Comparison of ENCODE assay signal across 31 cellular contexts in genomic region chr13:107531816-107532215, GRCh38.
"Had no signal": no experiment of that assay in that cellular context is flagged by ENCODE, and none has a peak within 500 bp of the region (broad histone marks: within the 10 kb centered on the region; RNA-seq: fewer than 3 reads in every experiment).

No MANE protein-coding gene starts in this region.

- H3K4me3 Mint-ChIP-seq: activated CD4-positive, alpha-beta T cell treated with anti-CD3 and anti-CD28 coated beads, Interleukin-2, amount 10 ng/mL, durations not matched to agents 24 days and 14 days; activated CD8-positive, alpha-beta T cell treated with anti-CD3 and anti-CD28 coated beads, Interleukin-2, amount 10 ng/mL, durations not matched to agents 7 days and 5 days; activated naive CD4-positive, alpha-beta T cell treated with anti-CD3 and anti-CD28 coated beads for 36 hours; activated T-cell treated with anti-CD3 and anti-CD28 coated beads, Interleukin-2, amount 50 U/mL, for 24 hours; brain; T-helper 1 cell treated with Interleukin-12 subunit alpha and Interleukin-12 subunit beta and Interleukin-4 antibody, amounts not matched to agents 30 μg/mL and 1 μg/mL, for 36 hours; T-helper 2 cell treated with Interferon-gamma antibody and Interleukin-4, amounts not matched to agents 5 μg/mL and 100 μg/mL, for 36 hours had no signal

- H3K4me3 ChIP-seq: Peyer's patch, SJSA1 had no signal

- ATAC-seq: activated CD8-positive, alpha-beta T cell treated with anti-CD3 and anti-CD28 coated beads, Interleukin-2, amount 10 ng/mL, durations not matched to agents 7 days and 5 days; activated naive CD4-positive, alpha-beta T cell treated with anti-CD3 and anti-CD28 coated beads, Interleukin-2, amount 50 U/mL, for 72 hours had no signal

- H3K27me3 Mint-ChIP-seq: activated CD4-positive, alpha-beta T cell treated with anti-CD3 and anti-CD28 coated beads, Interleukin-2, amount 10 ng/mL, durations not matched to agents 24 days and 14 days; activated T-cell treated with anti-CD3 and anti-CD28 coated beads, Interleukin-2, amount 50 U/mL, for 24 hours; brain had no signal

- H3K4me1 Mint-ChIP-seq: activated CD4-positive, alpha-beta T cell treated with anti-CD3 and anti-CD28 coated beads, Interleukin-2, amount 10 ng/mL, durations not matched to agents 24 days and 14 days had no signal

- H3K36me3 Mint-ChIP-seq: brain had no signal

- H3K9me3 Mint-ChIP-seq: activated CD4-positive, alpha-beta T cell treated with anti-CD3 and anti-CD28 coated beads, Interleukin-2, amount 10 ng/mL, durations not matched to agents 24 days and 14 days; activated naive CD4-positive, alpha-beta T cell treated with anti-CD3 and anti-CD28 coated beads for 36 hours had no signal

- FAIRE-seq: bronchial epithelial cell, TTC549 had no signal

- H3K27ac Mint-ChIP-seq: activated CD4-positive, alpha-beta T cell treated with anti-CD3 and anti-CD28 coated beads, Interleukin-2, amount 10 ng/mL, durations not matched to agents 24 days and 14 days; activated CD8-positive, alpha-beta T cell treated with anti-CD3 and anti-CD28 coated beads, Interleukin-2, amount 10 ng/mL, durations not matched to agents 7 days and 5 days; activated naive CD4-positive, alpha-beta T cell treated with anti-CD3 and anti-CD28 coated beads for 36 hours; activated naive CD4-positive, alpha-beta T cell treated with anti-CD3 and anti-CD28 coated beads, Interleukin-2, amount 50 U/mL, for 72 hours; activated T-cell treated with anti-CD3 and anti-CD28 coated beads, Interleukin-2, amount 50 U/mL, for 24 hours; brain; T-helper 1 cell treated with Interleukin-12 subunit alpha and Interleukin-12 subunit beta and Interleukin-4 antibody, amounts not matched to agents 30 μg/mL and 1 μg/mL, for 36 hours; T-helper 2 cell treated with Interferon-gamma antibody and Interleukin-4, amounts not matched to agents 5 μg/mL and 100 μg/mL, for 36 hours had no signal

- DNase-seq: activated CD4-positive, alpha-beta T cell treated with anti-CD3 and anti-CD28 coated beads, Interleukin-2, amount 10 ng/mL, durations not matched to agents 24 days and 14 days; activated CD4-positive, alpha-beta T cell treated with anti-CD3 and anti-CD28 coated beads, Interleukin-2, amount 50 U/mL, for 4 hours; activated CD8-positive, alpha-beta T cell treated with anti-CD3 and anti-CD28 coated beads, Interleukin-2, amount 10 ng/mL, durations not matched to agents 7 days and 5 days; activated gamma-delta T cell treated with Interleukin-2 at 50 U/mL for 16 hours; activated naive CD4-positive, alpha-beta T cell treated with anti-CD3 and anti-CD28 coated beads for 36 hours; activated T-cell treated with anti-CD3 and anti-CD28 coated beads, Interleukin-2, amount 50 U/mL, for 24 hours; adrenal gland; anterior cingulate cortex; caudate nucleus; cerebellar nuclear complex; Karpas-422; KBM-7; NCI-H1105 treated with DMSO at 0.1 percent for 48 hours; NCI-H1436; NCI-H1694; NCI-H1930; NCI-H2081 treated with DMSO at 0.1 percent for 48 hours; NCI-H226; NCI-H446 treated with DMSO at 0.1 percent for 48 hours; NCI-H524; Peyer's patch; RPMI8226; SHP77 treated with DMSO at 0.1 percent for 48 hours; SK-N-SH had no signal
